Comparison of ENCODE assay signal across 1 cellular context in the genomic region with DNA sequence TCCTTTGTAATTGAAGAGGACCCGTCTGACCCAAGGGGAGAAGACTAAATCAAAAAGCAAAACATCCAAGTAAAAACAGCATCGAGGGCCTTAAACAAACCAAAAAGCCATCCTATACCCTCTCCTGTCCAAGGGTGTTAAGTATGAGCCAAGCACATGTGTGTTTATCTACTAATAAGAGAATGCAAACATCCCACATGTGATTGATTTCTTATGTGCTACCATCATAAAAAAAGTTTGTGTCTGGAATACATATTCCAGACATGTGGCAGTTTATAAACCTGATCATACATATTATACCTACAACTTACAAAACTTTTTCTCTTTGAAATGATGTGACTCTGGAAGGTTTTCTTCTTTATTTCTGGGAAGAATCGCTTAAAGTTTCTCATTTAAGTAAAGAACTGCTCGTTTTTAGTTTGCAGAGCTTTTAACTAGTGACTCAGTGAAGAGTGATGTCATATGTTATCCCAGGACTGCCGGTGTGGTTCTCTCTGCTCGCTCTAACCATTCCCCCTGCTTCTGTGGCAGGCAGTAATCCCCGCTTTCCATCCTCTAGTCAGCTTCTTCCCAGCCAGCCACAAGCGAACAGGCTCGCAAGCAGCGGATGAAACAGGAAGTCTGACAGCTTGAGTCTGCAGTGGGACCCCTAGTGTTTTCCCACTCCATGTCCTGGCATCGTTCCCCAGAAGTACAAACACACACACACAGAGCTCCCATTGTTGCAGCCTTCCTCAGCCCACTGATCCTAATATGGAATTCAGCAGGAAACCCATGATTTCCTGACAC.
TF ChIP-seq lines count a peak whose summit lies in the region.

No MANE protein-coding gene starts in this region.

TF ChIP-seq in SK-N-SH treated with all-trans-retinoic acid at 6 μM for 48 hours, 23 proteins besides CTCF, POLR2A, EP300 and RAD21 (continued from another document):
- TF ChIP-seq, protein P1, sequence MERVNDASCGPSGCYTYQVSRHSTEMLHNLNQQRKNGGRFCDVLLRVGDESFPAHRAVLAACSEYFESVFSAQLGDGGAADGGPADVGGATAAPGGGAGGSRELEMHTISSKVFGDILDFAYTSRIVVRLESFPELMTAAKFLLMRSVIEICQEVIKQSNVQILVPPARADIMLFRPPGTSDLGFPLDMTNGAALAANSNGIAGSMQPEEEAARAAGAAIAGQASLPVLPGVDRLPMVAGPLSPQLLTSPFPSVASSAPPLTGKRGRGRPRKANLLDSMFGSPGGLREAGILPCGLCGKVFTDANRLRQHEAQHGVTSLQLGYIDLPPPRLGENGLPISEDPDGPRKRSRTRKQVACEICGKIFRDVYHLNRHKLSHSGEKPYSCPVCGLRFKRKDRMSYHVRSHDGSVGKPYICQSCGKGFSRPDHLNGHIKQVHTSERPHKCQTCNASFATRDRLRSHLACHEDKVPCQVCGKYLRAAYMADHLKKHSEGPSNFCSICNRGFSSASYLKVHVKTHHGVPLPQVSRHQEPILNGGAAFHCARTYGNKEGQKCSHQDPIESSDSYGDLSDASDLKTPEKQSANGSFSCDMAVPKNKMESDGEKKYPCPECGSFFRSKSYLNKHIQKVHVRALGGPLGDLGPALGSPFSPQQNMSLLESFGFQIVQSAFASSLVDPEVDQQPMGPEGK (CRISPR knock-in tag; IDR thresholded peaks at IDR 0.05; ENCODE audit: borderline replicate concordance): no peak
- TF ChIP-seq, protein P2, sequence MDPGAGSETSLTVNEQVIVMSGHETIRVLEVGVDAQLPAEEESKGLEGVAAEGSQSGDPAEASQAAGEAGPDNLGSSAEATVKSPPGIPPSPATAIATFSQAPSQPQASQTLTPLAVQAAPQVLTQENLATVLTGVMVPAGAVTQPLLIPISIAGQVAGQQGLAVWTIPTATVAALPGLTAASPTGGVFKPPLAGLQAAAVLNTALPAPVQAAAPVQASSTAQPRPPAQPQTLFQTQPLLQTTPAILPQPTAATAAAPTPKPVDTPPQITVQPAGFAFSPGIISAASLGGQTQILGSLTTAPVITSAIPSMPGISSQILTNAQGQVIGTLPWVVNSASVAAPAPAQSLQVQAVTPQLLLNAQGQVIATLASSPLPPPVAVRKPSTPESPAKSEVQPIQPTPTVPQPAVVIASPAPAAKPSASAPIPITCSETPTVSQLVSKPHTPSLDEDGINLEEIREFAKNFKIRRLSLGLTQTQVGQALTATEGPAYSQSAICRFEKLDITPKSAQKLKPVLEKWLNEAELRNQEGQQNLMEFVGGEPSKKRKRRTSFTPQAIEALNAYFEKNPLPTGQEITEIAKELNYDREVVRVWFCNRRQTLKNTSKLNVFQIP (CRISPR knock-in tag; IDR thresholded peaks at IDR 0.05; ENCODE audit: borderline replicate concordance, low read depth): no peak
- TF ChIP-seq SNAI2 (CRISPR knock-in tag; IDR thresholded peaks at IDR 0.05): no peak
- TF ChIP-seq ARNTL (CRISPR knock-in tag; IDR thresholded peaks at IDR 0.05; ENCODE audit: borderline replicate concordance, low read depth): no peak
- no peak for TF ChIP-seq TOX (CRISPR knock-in tag; IDR thresholded peaks at IDR 0.05; ENCODE audit: borderline replicate concordance)
